1 cellular context compared by ENCODE assay signal in genomic region chr3:129655326-129655725, GRCh38.
TF ChIP-seq lines count a peak whose summit lies in the region.

No MANE protein-coding gene starts in this region.

TF ChIP-seq in HepG2, 621 proteins besides CTCF, POLR2A, EP300 and RAD21 (continued from another document and continues in another):
- TF ChIP-seq ZNF281 (CRISPR knock-in tag; IDR thresholded peaks at IDR 0.05; ENCODE audit: borderline replicate concordance) (no peak), PRDM10 (CRISPR knock-in tag; IDR thresholded peaks at IDR 0.05; ENCODE audit: low read depth) (no peak), ZNF710 (CRISPR knock-in tag; IDR thresholded peaks at IDR 0.05; ENCODE audit: borderline replicate concordance) (no peak), ZNF143 (CRISPR knock-in tag; IDR thresholded peaks at IDR 0.05) (no peak), NONO (IDR thresholded peaks at IDR 0.05) (no peak), NONO (CRISPR knock-in tag; conservative IDR thresholded peaks at IDR 0.05) (peak; percentile 46), JARID2 (CRISPR knock-in tag; IDR thresholded peaks at IDR 0.05; ENCODE audit: insufficient replicate concordance) (no peak), ZNF446 (CRISPR knock-in tag; IDR thresholded peaks at IDR 0.05) (no peak), ZNF256 (CRISPR knock-in tag; conservative IDR thresholded peaks at IDR 0.05) (no peak), XBP1 (CRISPR knock-in tag; IDR thresholded peaks at IDR 0.05) (no peak), ZNF318 (CRISPR knock-in tag; IDR thresholded peaks at IDR 0.05) (no peak), DMAP1 (CRISPR knock-in tag; IDR thresholded peaks at IDR 0.05) (no peak), CSRNP1 (CRISPR knock-in tag; IDR thresholded peaks at IDR 0.05) (no peak), ZFX (CRISPR knock-in tag; IDR thresholded peaks at IDR 0.05; ENCODE audit: low read depth) (no peak), THAP9 (CRISPR knock-in tag; IDR thresholded peaks at IDR 0.05; ENCODE audit: borderline replicate concordance) (no peak), ELF3 (CRISPR knock-in tag; IDR thresholded peaks at IDR 0.05) (peak; percentile 12; the same call in 1 of the 2 replicates), MYC (CRISPR knock-in tag; IDR thresholded peaks at IDR 0.05; ENCODE audit: borderline replicate concordance) (no peak), HOMEZ (CRISPR knock-in tag; IDR thresholded peaks at IDR 0.05; ENCODE audit: low read depth) (no peak), SNAI1 (CRISPR knock-in tag; IDR thresholded peaks at IDR 0.05; ENCODE audit: borderline replicate concordance) (no peak), ZFY (CRISPR knock-in tag; IDR thresholded peaks at IDR 0.05) (0 out of 2 replicates have a peak, but pooled peaks have one; percentile 30), KDM6A (CRISPR knock-in tag; IDR thresholded peaks at IDR 0.05; ENCODE audit: low read depth) (no peak; the same call in 1 of the 2 replicates), THAP8 (CRISPR knock-in tag; IDR thresholded peaks at IDR 0.05; ENCODE audit: borderline replicate concordance) (no peak), ZNF570 (CRISPR knock-in tag; IDR thresholded peaks at IDR 0.05; ENCODE audit: borderline replicate concordance) (no peak), GATAD2A (CRISPR knock-in tag; IDR thresholded peaks at IDR 0.05) (no peak), PCBP1 (IDR thresholded peaks at IDR 0.05; ENCODE audit: borderline replicate concordance, low read depth, low read length) (no peak), AGO1 (IDR thresholded peaks at IDR 0.05; ENCODE audit: low read depth, low read length, poor library complexity, severe bottlenecking) (no peak)
